Comparison of ENCODE assay signal across 14 cellular contexts in the genomic region with DNA sequence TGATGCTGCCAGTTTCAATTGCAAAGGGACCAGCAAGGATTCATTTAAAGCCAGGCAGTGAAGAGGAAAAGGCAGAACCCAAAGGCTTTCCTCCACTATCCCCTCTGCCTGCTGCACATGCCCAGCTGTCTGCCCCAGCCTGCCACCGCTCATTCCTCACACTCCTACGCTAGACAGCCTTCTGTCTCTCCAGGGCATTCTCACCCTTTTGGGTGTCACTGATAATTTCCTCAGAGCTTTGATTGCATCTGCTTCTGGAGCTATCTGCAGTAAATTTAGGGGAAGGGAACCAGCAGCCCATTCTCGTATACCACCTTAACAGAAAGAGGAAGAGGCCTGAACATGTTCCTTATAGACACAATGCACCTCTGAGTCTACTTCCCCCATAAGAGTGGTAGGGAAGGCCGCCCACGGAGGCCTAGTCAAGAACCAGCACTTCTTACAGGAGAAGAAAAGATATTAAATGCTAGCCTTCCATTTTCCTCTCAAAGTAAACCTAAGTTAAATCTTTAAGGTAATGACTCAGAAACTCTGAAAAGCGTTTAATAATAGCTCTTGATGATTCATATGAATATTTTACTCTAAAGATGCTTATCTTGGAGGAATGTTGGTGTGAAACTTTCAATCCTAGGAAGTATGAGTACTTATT. TPM values are rescaled to one million over a fixed set of nuclear protein-coding genes. Genes with fewer than 3 reads are reported as not detected.
DNase-seq lines count a peak whose midpoint lies in the region; ATAC-seq and TF ChIP-seq lines count a peak whose summit lies in the region.
"Had no signal": no experiment of that assay in that cellular context is flagged by ENCODE, and none has a peak within 500 bp of the region (broad histone marks: within the 10 kb centered on the region; RNA-seq: fewer than 3 reads in every experiment).

No MANE protein-coding gene starts in this region.

- no peaks in the 10 kb centered on the region for H3K9me3 Mint-ChIP-seq in stimulated activated effector memory CD8-positive, alpha-beta T cell treated with anti-CD3 and anti-CD28 coated beads, Interleukin-12 subunit alpha, Interleukin-12 subunit beta, amount 100 ng/mL, for 72 hours

- no peak for TF ChIP-seq CTCF in kidney epithelial cell (IDR thresholded peaks at IDR 0.05; ENCODE audit: insufficient read depth, low read length, poor library complexity, severe bottlenecking)

- no peak for ATAC-seq in GM19035 (IDR thresholded peaks at IDR 0.05; ENCODE audit: unreplicated experiment)
- no peak for ATAC-seq in stimulated activated effector memory CD8-positive, alpha-beta T cell treated with anti-CD3 and anti-CD28 coated beads, Interleukin-12 subunit alpha, Interleukin-12 subunit beta, amount 100 ng/mL, for 72 hours
- no peak for ATAC-seq in GM21786 (IDR thresholded peaks at IDR 0.05; ENCODE audit: unreplicated experiment)
- ATAC-seq: activated naive CD4-positive, alpha-beta T cell treated with anti-CD3 and anti-CD28 coated beads, Interleukin-2, amount 50 U/mL, for 72 hours had no signal

- no peaks in the 10 kb centered on the region for H3K36me3 ChIP-seq in adipocyte (ENCODE audit: control insufficient read depth, insufficient read depth, low read length, severe bottlenecking)
- peaks cover 1% of the 10 kb centered on the region for H3K36me3 ChIP-seq in kidney epithelial cell (ENCODE audit: control insufficient read depth, insufficient read depth, low read length)
- H3K36me3 ChIP-seq: esophagus squamous epithelium had no signal

- H3K27ac Mint-ChIP-seq in stimulated activated effector memory CD8-positive, alpha-beta T cell treated with anti-CD3 and anti-CD28 coated beads, Interleukin-12 subunit alpha, Interleukin-12 subunit beta, amount 100 ng/mL, for 72 hours: no peak overlapping the region
- H3K27ac Mint-ChIP-seq: activated B cell treated with CpG ODN at 0.5 μM for 24 hours; activated naive CD4-positive, alpha-beta T cell treated with anti-CD3 and anti-CD28 coated beads, Interleukin-2, amount 50 U/mL, for 72 hours; H9 had no signal

- H3K27me3 ChIP-seq in adipocyte (replicated peaks; ENCODE audit: control insufficient read depth, insufficient read depth, low read length): no peaks in the 10 kb centered on the region
- H3K27me3 ChIP-seq in kidney epithelial cell (ENCODE audit: control insufficient read depth, insufficient read depth, low read length): no peaks in the 10 kb centered on the region

- no peak overlapping the region for H3K4me3 Mint-ChIP-seq in stimulated activated effector memory CD8-positive, alpha-beta T cell treated with anti-CD3 and anti-CD28 coated beads, Interleukin-12 subunit alpha, Interleukin-12 subunit beta, amount 100 ng/mL, for 72 hours
- H3K4me3 Mint-ChIP-seq: activated B cell treated with CpG ODN at 0.5 μM for 24 hours, H9 had no signal

- H3K9me3 ChIP-seq in adipocyte (ENCODE audit: control insufficient read depth, low read length): peaks cover 7% of the 10 kb centered on the region

- no peaks in the 10 kb centered on the region for H3K36me3 Mint-ChIP-seq in stimulated activated effector memory CD8-positive, alpha-beta T cell treated with anti-CD3 and anti-CD28 coated beads, Interleukin-12 subunit alpha, Interleukin-12 subunit beta, amount 100 ng/mL, for 72 hours

- peaks cover 6% of the 10 kb centered on the region for H3K4me1 ChIP-seq in adipocyte (ENCODE audit: control insufficient read depth, insufficient read depth, low read length)

- H3K4me1 Mint-ChIP-seq in stimulated activated effector memory CD8-positive, alpha-beta T cell treated with anti-CD3 and anti-CD28 coated beads, Interleukin-12 subunit alpha, Interleukin-12 subunit beta, amount 100 ng/mL, for 72 hours: no peaks in the 10 kb centered on the region

- DNase-seq in A172 (ENCODE audit: low spot score) (peak; percentile 54), HT1080 (ENCODE audit: low read depth) (peak; percentile 31), adipocyte (ENCODE audit: low read depth) (peak; percentile 42), kidney epithelial cell (ENCODE audit: low read depth) (peak; percentile 9), C1 segment of cervical spinal cord (lab: John Stamatoyannopoulos, UW) (no peak)
- DNase-seq in stimulated activated effector memory CD8-positive, alpha-beta T cell treated with anti-CD3 and anti-CD28 coated beads, Interleukin-12 subunit alpha, Interleukin-12 subunit beta, amount 100 ng/mL, for 72 hours (ENCODE audit: low spot score in 2 of 2): no peak
- DNase-seq: activated B cell treated with CpG ODN at 0.5 μM for 24 hours; esophagus squamous epithelium; H9; NCI-H69; stimulated activated CD4-positive, alpha-beta T cell treated with anti-CD3 and anti-CD28 coated beads, Interleukin-4, amount 100 ng/mL, for 1 hour had no signal

- H3K4me3 ChIP-seq in adipocyte (ENCODE audit: low read length) (no peak overlapping the region), kidney epithelial cell (ENCODE audit: low read depth, low read length) (no peak overlapping the region)
- H3K4me3 ChIP-seq: esophagus squamous epithelium had no signal

- no peak overlapping the region for H3K9ac ChIP-seq in adipocyte (ENCODE audit: low read length)

RNA-seq across cellular contexts. Expression of gene NUDT16, which starts 20.9 kb away (rescaled TPM):
- 7.8 and 10.2 TPM in 2 replicates for total RNA-seq in A172 (2014; rRNA removed; shearing (Covaris generic))
- 18.4 and 19.1 TPM in 2 replicates for total RNA-seq in HT1080 (2014; rRNA removed; shearing (Covaris generic))
- 14.2 and 15.4 TPM in 2 replicates for polyA plus RNA-seq in HT1080 (2015; cell fraction: cytosol; rRNA removed)
- 13.9 and 16.1 TPM in 2 replicates for polyA plus RNA-seq in HT1080 (2015; cell fraction: nucleus; rRNA removed)
- total RNA-seq in kidney epithelial cell: 13.1 and 14.0 TPM in 2 replicates

Comparison
In these comparisons a context has a peak if more than half of its experiments do, and no peak if none do; other contexts are left out.
1. DNase-seq: peak in A172 (single experiment), HT1080 (single experiment), adipocyte (single experiment) and kidney epithelial cell (single experiment); none in C1 segment of cervical spinal cord (0 of 14) and stimulated activated effector memory CD8-positive, alpha-beta T cell treated with anti-CD3 and anti-CD28 coated beads, Interleukin-12 subunit alpha, Interleukin-12 subunit beta, amount 100 ng/mL, for 72 hours (0 of 2).